15 cellular contexts compared by ENCODE assay signal in the genomic region with DNA sequence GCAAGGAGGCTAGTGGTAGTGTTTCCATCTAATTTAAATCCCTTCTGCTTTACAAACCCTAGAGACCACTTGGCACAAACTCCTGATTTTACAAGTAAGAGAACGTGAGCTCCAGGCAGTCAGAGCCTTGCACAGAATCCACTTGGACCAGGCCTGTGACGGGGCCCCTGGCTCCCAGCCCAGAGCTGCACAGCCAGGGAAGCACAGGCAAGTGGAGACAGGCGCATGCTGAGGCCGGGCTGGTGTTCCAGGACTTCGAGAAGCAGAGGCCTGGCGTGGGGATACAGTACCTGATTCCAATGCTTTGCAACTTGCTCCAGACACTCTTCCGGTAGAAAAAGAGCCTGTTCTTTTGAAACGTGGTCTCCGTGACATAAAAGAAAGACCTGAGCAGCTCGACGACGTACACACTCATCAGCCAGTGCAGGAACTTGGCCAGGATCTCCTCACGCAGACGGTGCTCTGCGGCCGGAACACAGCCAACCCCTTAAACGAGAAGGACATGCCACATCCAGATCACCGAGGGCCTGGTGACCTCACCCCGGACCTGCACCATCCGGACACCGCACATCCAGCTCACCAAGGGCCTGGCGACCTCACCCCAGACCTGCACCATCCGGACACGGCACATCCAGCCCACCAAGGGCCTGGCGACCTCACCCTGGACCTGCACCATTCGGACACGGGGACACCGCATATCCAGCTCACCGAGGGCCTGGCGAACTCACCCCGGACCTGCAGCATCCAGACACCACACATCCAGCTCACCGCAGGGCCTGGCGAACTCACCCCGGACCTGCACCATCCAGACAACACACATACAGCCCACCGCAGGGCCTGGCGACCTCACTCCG. TPM values are rescaled to one million over a fixed set of nuclear protein-coding genes. Genes with fewer than 3 reads are reported as not detected.
A peak's percentile ranks its signal among the peaks of the same experiment; 100 is the strongest.
DNase-seq lines count a peak whose midpoint lies in the region; ATAC-seq and TF ChIP-seq lines count a peak whose summit lies in the region.
"Had no signal": no experiment of that assay in that cellular context is flagged by ENCODE, and none has a peak within 500 bp of the region (broad histone marks: within the 10 kb centered on the region; RNA-seq: fewer than 3 reads in every experiment).

No MANE protein-coding gene starts in this region.

- H3K27me3 Mint-ChIP-seq in WTC11 (ENCODE audit: low read depth): no peaks in the 10 kb centered on the region
- H3K27me3 Mint-ChIP-seq: activated B cell treated with CpG ODN at 0.5 μM for 24 hours had no signal

- POLR2A ChIA-PET in WTC11 (lab: Charles Lee): no interaction called here

- H3K27me3 ChIP-seq in left lung: no peaks in the 10 kb centered on the region
- H3K27me3 ChIP-seq: adrenal gland, pancreas had no signal

- H3K4me1 Mint-ChIP-seq in WTC11: no peaks in the 10 kb centered on the region
- H3K4me1 Mint-ChIP-seq: activated B cell treated with CpG ODN at 0.5 μM for 24 hours had no signal

- no peaks in the 10 kb centered on the region for H3K9me3 Mint-ChIP-seq in WTC11
- H3K9me3 Mint-ChIP-seq: activated B cell treated with CpG ODN at 0.5 μM for 24 hours had no signal

- DNase-seq in cardiac septum (ENCODE audit: low spot score): peak; percentile 75
- no peak for DNase-seq in Right ventricle myocardium superior
- DNase-seq in WTC11 (ENCODE audit: low spot score): peak; percentile 7
- DNase-seq in left lung: peak; percentile 31 to 54
- DNase-seq in HuH-7.5 (ENCODE audit: low spot score): no peak
- DNase-seq in activated CD4-positive, alpha-beta T cell treated with anti-CD3 and anti-CD28 coated beads for 48 hours: no peak
- DNase-seq in KBM-7: no peak
- no peak for DNase-seq in A172 (ENCODE audit: low spot score)
- DNase-seq: activated B cell treated with CpG ODN at 0.5 μM for 24 hours; activated CD8-positive, alpha-beta memory T cell treated with anti-CD3 and anti-CD28 coated beads, Interleukin-2, amount 50 U/mL, for 48 hours; adrenal gland; stimulated activated CD4-positive, alpha-beta T cell treated with anti-CD3 and anti-CD28 coated beads, Interleukin-12 subunit alpha, Interleukin-12 subunit beta, amount 100 ng/mL, for 4 hours had no signal

- no peaks in the 10 kb centered on the region for H3K4me1 ChIP-seq in left lung
- H3K4me1 ChIP-seq: adrenal gland, pancreas had no signal

- H3K36me3 ChIP-seq in left lung: no peaks in the 10 kb centered on the region
- H3K36me3 ChIP-seq: adrenal gland, pancreas had no signal

- H3K4me3 Mint-ChIP-seq in WTC11: no peak overlapping the region
- H3K4me3 Mint-ChIP-seq: activated B cell treated with CpG ODN at 0.5 μM for 24 hours had no signal

- H3K4me3 ChIP-seq in left lung: no peak overlapping the region
- H3K4me3 ChIP-seq: adrenal gland, pancreas had no signal

- intact Hi-C loops in cardiac septum (cut with DNase I): no loop called here
- intact Hi-C loops in Right ventricle myocardium superior (cut with DNase I): no loop called here
- intact Hi-C loops in left lung (cut with DNase I): no loop called here

- peaks cover 22% of the 10 kb centered on the region for H3K36me3 Mint-ChIP-seq in WTC11

- H3K9me3 ChIP-seq in left lung: peaks cover 0 to 22% of the 10 kb centered on the region in 2 donors
- H3K9me3 ChIP-seq: adrenal gland, pancreas had no signal

- CTCF ChIA-PET in WTC11 (lab: Charles Lee): interaction anchor here (0.8 to 1.2 kb wide), 2 partner anchors 11 to 47 kb away, joined by 3 read pairs; no protein-coding TSS in a partner anchor

- ATAC-seq in Right ventricle myocardium superior (ENCODE audit: poor library complexity) (no peak), WTC11 (no peak), left lung (peak; percentile 33)
- ATAC-seq: pancreas had no signal

- no peak overlapping the region for H3K27ac ChIP-seq in left lung
- H3K27ac ChIP-seq: adrenal gland, pancreas had no signal

- in situ Hi-C loops in KBM-7 (cut with MboI; ENCODE audit: low pct_unique_long_range_greater_than_20kb, low sequenced_read_pairs): no loop called here

- no peak for TF ChIP-seq CTCF in WTC11 (IDR thresholded peaks at IDR 0.05)
- no peak for TF ChIP-seq CTCF in left lung (IDR thresholded peaks at IDR 0.05)

- peak overlapping the region; percentile 45 for H3K27ac Mint-ChIP-seq in WTC11
- H3K27ac Mint-ChIP-seq: activated B cell treated with CpG ODN at 0.5 μM for 24 hours had no signal

TF ChIP-seq in WTC11, 78 proteins besides CTCF, POLR2A, EP300 and RAD21:
- TF ChIP-seq RORB (CRISPR knock-in tag; IDR thresholded peaks at IDR 0.05): no peak
- TF ChIP-seq, protein P1, sequence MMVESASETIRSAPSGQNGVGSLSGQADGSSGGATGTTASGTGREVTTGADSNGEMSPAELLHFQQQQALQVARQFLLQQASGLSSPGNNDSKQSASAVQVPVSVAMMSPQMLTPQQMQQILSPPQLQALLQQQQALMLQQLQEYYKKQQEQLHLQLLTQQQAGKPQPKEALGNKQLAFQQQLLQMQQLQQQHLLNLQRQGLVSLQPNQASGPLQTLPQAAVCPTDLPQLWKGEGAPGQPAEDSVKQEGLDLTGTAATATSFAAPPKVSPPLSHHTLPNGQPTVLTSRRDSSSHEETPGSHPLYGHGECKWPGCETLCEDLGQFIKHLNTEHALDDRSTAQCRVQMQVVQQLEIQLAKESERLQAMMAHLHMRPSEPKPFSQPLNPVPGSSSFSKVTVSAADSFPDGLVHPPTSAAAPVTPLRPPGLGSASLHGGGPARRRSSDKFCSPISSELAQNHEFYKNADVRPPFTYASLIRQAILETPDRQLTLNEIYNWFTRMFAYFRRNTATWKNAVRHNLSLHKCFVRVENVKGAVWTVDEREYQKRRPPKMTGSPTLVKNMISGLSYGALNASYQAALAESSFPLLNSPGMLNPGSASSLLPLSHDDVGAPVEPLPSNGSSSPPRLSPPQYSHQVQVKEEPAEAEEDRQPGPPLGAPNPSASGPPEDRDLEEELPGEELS (CRISPR knock-in tag; IDR thresholded peaks at IDR 0.05): no peak
TF ChIP-seq in WTC11: peak in this region for 0.

RNA-seq across cellular contexts. Expression of a gene that starts 12.5 kb away (rescaled TPM):
- total RNA-seq in cardiac septum (not detected), Right ventricle myocardium superior (not detected), WTC11 (2021) (40.4 to 42.9 TPM (median 40.5 TPM) in 3 replicates), left lung (under 1 TPM; 0.09 to 0.13 TPM)
- total RNA-seq in A172 (2014; rRNA removed; shearing (Covaris generic)): 0.95 and 5.2 TPM in 2 replicates
- total RNA-seq: dermis microvascular lymphatic vessel endothelial cell had no signal

RNA-seq across cellular contexts. Expression of a gene that starts 57.2 kb away (rescaled TPM):
- not detected for total RNA-seq in cardiac septum
- total RNA-seq in Right ventricle myocardium superior: not detected
- total RNA-seq in WTC11 (2021): not detected in 3 replicates
- not detected for total RNA-seq in left lung
- total RNA-seq in A172 (2014; rRNA removed; shearing (Covaris generic)): not detected in 2 replicates
- total RNA-seq: activated B cell treated with CpG ODN at 0.5 μM for 24 hours, adrenal gland, dermis microvascular lymphatic vessel endothelial cell, M059J, pancreas had no signal

Comparison
In these comparisons a context has a peak if more than half of its experiments do, and no peak if none do; other contexts are left out.
1. DNase-seq: peak in cardiac septum (single experiment), WTC11 (single experiment) and left lung (2 of 2); none in Right ventricle myocardium superior (single experiment), HuH-7.5 (single experiment), activated CD4-positive, alpha-beta T cell treated with anti-CD3 and anti-CD28 coated beads for 48 hours (single experiment), KBM-7 (single experiment) and A172 (single experiment).